In the genomic region with DNA sequence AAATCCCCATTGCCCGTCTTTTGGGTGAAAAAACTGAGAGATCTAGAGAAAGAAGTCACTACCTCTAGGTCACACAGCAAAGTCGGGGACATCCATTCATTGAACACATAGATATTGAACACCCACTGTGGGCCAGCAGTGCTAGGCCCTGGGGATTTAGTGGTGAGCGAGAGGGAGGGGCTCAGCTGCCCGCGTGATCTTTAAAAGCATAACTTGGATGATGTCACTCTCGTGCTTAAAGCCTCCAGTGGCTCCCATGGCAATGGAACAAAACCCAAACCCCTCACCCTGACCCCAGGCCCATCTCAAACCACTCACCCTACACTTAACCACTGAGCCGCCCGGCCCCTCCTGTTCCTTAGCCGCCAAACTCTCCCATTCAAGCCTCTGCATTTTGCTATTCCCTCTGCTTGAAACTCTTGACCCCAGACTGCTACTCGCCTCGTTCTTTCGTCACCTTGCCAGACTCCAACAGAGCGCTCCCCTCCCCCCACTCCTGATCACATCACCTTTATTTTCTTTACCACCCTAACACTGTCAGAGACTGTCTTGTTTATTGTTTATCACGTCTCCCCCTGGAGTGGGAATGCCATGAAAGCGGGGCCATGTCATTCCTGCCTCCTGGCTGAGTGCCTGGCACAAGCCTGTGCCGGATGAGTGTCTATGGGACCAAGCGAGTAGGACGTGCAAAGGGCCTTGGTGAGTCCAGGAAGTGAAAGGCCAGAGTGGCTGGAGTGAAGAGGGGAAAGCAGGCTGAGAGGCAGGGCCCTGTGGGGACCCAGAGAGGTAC, we compare ENCODE assay signal across 1 cellular context.
TF ChIP-seq lines count a peak whose summit lies in the region.

No MANE protein-coding gene starts in this region.

TF ChIP-seq in K562, 482 proteins besides CTCF, POLR2A, EP300 and RAD21 (continued from another document and continues in another):
- TF ChIP-seq PHF20 (IDR thresholded peaks at IDR 0.05; ENCODE audit: partially characterized antibody) (no peak), CBX1 (IDR thresholded peaks at IDR 0.05; ENCODE audit: low read depth) (no peak), PYGO2 (tag; IDR thresholded peaks at IDR 0.05) (no peak), CEBPG (CRISPR knock-in tag; IDR thresholded peaks at IDR 0.05) (peak; percentile 52), CEBPG (tag; conservative IDR thresholded peaks at IDR 0.05 in 1 of 2, IDR thresholded peaks at IDR 0.05 in 1 of 2) (no peak; a peak in 1 of 4 replicates), HNRNPH1 (optimal IDR thresholded peaks at IDR 0.05; ENCODE audit: low read depth, low read length) (no peak), SRSF3 (IDR thresholded peaks at IDR 0.05; ENCODE audit: insufficient read depth, low read length) (no peak), BMI1 (IDR thresholded peaks at IDR 0.05; ENCODE audit: low read length) (no peak), NFIX (CRISPR knock-in tag; IDR thresholded peaks at IDR 0.05; ENCODE audit: low read depth) (no peak), TGIF2 (CRISPR knock-in tag; IDR thresholded peaks at IDR 0.05) (no peak), DIDO1 (tag; IDR thresholded peaks at IDR 0.05; ENCODE audit: low read depth) (no peak), ZNF699 (CRISPR knock-in tag; IDR thresholded peaks at IDR 0.05; ENCODE audit: insufficient replicate concordance) (no peak), ZNF165 (CRISPR knock-in tag; IDR thresholded peaks at IDR 0.05; ENCODE audit: borderline replicate concordance) (no peak), ZNF764 (CRISPR knock-in tag; IDR thresholded peaks at IDR 0.05; ENCODE audit: low read depth) (no peak), ELF2 (CRISPR knock-in tag; IDR thresholded peaks at IDR 0.05) (no peak), ZNF217 (CRISPR knock-in tag; IDR thresholded peaks at IDR 0.05) (no peak), HNRNPL (IDR thresholded peaks at IDR 0.05; ENCODE audit: low read depth, low read length) (no peak), TBP (optimal IDR thresholded peaks at IDR 0.05; ENCODE audit: low read depth, low read length) (no peak), GABPB2 (CRISPR knock-in tag; conservative IDR thresholded peaks at IDR 0.05) (no peak), SMAD4 (CRISPR knock-in tag; conservative IDR thresholded peaks at IDR 0.05) (peak; percentile 70), HDAC2 (IDR thresholded peaks at IDR 0.05) (peak; percentile 24; the same call in 1 of the 2 replicates), BCL6 (CRISPR knock-in tag; IDR thresholded peaks at IDR 0.05) (no peak), RFX5 (IDR thresholded peaks at IDR 0.05; ENCODE audit: low read depth, low read length) (no peak), JUNB (CRISPR knock-in tag; conservative IDR thresholded peaks at IDR 0.05) (no peak), PHF21A (IDR thresholded peaks at IDR 0.05; ENCODE audit: borderline replicate concordance, low read depth) (no peak), CBX3 (IDR thresholded peaks at IDR 0.05; ENCODE audit: borderline replicate concordance in 1 of 2, low read length in 2 of 2) (no peak), KLF13 (tag; IDR thresholded peaks at IDR 0.05; ENCODE audit: borderline replicate concordance, low read depth) (no peak), TCF7 (IDR thresholded peaks at IDR 0.05; ENCODE audit: borderline replicate concordance) (no peak), XRCC3 (IDR thresholded peaks at IDR 0.05) (no peak), ESRRB (CRISPR knock-in tag; IDR thresholded peaks at IDR 0.05; ENCODE audit: borderline replicate concordance) (no peak), SMAD1 (IDR thresholded peaks at IDR 0.05; ENCODE audit: low read depth, low read length, partially characterized antibody) (no peak), HNRNPK (IDR thresholded peaks at IDR 0.05; ENCODE audit: low read depth, low read length, poor library complexity, severe bottlenecking) (no peak), PHB (CRISPR knock-in tag; IDR thresholded peaks at IDR 0.05) (no peak), IFI16 (CRISPR knock-in tag; IDR thresholded peaks at IDR 0.05) (no peak), NELFE (IDR thresholded peaks at IDR 0.05; ENCODE audit: insufficient read depth, insufficient read length) (no peak), KDM5B (IDR thresholded peaks at IDR 0.05; ENCODE audit: insufficient replicate concordance, low read depth, low read length) (no peak), SMARCA4 (IDR thresholded peaks at IDR 0.05) (peak; percentile 52), KAT7 (CRISPR knock-in tag; IDR thresholded peaks at IDR 0.05; ENCODE audit: borderline replicate concordance) (no peak), CSDE1 (IDR thresholded peaks at IDR 0.05) (0 out of 4 replicates have a peak, but pooled peaks of 1 of the 2 experiments have one; percentile 17), KDM2B (CRISPR knock-in tag; IDR thresholded peaks at IDR 0.05) (no peak), MCM5 (IDR thresholded peaks at IDR 0.05; ENCODE audit: low read depth) (no peak), ILK (tag; IDR thresholded peaks at IDR 0.05; ENCODE audit: borderline replicate concordance, low read depth) (no peak), RB1 (IDR thresholded peaks at IDR 0.05; ENCODE audit: low read depth) (no peak), ZNF133 (CRISPR knock-in tag; IDR thresholded peaks at IDR 0.05) (no peak), PURB (CRISPR knock-in tag; IDR thresholded peaks at IDR 0.05; ENCODE audit: low read depth) (no peak), CREM (IDR thresholded peaks at IDR 0.05; ENCODE audit: low read depth) (peak; percentile 21), MAFG (tag; conservative IDR thresholded peaks at IDR 0.05) (no peak), ZNF778 (CRISPR knock-in tag; IDR thresholded peaks at IDR 0.05) (no peak), CHD2 (IDR thresholded peaks at IDR 0.05; ENCODE audit: low read depth, low read length) (0 out of 2 replicates have a peak, but pooled peaks have one; percentile 27), ZNF224 (CRISPR knock-in tag; IDR thresholded peaks at IDR 0.05) (no peak), ZNF174 (CRISPR knock-in tag; IDR thresholded peaks at IDR 0.05) (no peak), RAD51 (IDR thresholded peaks at IDR 0.05; ENCODE audit: borderline replicate concordance, low read depth) (0 out of 2 replicates have a peak, but pooled peaks have one; percentile 9), TCF3 (CRISPR knock-in tag; IDR thresholded peaks at IDR 0.05) (no peak), HOXB6 (CRISPR knock-in tag; IDR thresholded peaks at IDR 0.05; ENCODE audit: borderline replicate concordance) (no peak)
- TF ChIP-seq, protein P1, sequence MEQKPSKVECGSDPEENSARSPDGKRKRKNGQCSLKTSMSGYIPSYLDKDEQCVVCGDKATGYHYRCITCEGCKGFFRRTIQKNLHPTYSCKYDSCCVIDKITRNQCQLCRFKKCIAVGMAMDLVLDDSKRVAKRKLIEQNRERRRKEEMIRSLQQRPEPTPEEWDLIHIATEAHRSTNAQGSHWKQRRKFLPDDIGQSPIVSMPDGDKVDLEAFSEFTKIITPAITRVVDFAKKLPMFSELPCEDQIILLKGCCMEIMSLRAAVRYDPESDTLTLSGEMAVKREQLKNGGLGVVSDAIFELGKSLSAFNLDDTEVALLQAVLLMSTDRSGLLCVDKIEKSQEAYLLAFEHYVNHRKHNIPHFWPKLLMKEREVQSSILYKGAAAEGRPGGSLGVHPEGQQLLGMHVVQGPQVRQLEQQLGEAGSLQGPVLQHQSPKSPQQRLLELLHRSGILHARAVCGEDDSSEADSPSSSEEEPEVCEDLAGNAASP (IDR thresholded peaks at IDR 0.05) = no peak
- TF ChIP-seq, protein P2, sequence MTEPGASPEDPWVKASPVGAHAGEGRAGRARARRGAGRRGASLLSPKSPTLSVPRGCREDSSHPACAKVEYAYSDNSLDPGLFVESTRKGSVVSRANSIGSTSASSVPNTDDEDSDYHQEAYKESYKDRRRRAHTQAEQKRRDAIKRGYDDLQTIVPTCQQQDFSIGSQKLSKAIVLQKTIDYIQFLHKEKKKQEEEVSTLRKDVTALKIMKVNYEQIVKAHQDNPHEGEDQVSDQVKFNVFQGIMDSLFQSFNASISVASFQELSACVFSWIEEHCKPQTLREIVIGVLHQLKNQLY (CRISPR knock-in tag; conservative IDR thresholded peaks at IDR 0.05) = no peak
- TF ChIP-seq, protein P3, sequence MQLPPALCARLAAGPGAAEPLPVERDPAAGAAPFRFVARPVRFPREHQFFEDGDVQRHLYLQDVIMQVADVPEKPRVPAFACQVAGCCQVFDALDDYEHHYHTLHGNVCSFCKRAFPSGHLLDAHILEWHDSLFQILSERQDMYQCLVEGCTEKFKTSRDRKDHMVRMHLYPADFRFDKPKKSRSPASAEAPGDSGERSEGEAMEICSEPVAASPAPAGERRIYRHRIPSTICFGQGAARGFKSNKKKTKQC (CRISPR knock-in tag; IDR thresholded peaks at IDR 0.05) = no peak
- TF ChIP-seq, protein P4, sequence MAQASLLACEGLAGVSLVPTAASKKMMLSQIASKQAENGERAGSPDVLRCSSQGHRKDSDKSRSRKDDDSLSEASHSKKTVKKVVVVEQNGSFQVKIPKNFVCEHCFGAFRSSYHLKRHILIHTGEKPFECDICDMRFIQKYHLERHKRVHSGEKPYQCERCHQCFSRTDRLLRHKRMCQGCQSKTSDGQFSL (CRISPR knock-in tag; IDR thresholded peaks at IDR 0.05) = 0 out of 2 replicates have a peak, but pooled peaks have one; percentile 40
- TF ChIP-seq, protein P4 (tag; IDR thresholded peaks at IDR 0.05) = no peak
- TF ChIP-seq, protein P5, sequence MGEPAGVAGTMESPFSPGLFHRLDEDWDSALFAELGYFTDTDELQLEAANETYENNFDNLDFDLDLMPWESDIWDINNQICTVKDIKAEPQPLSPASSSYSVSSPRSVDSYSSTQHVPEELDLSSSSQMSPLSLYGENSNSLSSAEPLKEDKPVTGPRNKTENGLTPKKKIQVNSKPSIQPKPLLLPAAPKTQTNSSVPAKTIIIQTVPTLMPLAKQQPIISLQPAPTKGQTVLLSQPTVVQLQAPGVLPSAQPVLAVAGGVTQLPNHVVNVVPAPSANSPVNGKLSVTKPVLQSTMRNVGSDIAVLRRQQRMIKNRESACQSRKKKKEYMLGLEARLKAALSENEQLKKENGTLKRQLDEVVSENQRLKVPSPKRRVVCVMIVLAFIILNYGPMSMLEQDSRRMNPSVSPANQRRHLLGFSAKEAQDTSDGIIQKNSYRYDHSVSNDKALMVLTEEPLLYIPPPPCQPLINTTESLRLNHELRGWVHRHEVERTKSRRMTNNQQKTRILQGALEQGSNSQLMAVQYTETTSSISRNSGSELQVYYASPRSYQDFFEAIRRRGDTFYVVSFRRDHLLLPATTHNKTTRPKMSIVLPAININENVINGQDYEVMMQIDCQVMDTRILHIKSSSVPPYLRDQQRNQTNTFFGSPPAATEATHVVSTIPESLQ (CRISPR knock-in tag; IDR thresholded peaks at IDR 0.05) = no peak
- TF ChIP-seq, protein P6, sequence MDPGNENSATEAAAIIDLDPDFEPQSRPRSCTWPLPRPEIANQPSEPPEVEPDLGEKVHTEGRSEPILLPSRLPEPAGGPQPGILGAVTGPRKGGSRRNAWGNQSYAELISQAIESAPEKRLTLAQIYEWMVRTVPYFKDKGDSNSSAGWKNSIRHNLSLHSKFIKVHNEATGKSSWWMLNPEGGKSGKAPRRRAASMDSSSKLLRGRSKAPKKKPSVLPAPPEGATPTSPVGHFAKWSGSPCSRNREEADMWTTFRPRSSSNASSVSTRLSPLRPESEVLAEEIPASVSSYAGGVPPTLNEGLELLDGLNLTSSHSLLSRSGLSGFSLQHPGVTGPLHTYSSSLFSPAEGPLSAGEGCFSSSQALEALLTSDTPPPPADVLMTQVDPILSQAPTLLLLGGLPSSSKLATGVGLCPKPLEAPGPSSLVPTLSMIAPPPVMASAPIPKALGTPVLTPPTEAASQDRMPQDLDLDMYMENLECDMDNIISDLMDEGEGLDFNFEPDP (CRISPR knock-in tag; IDR thresholded peaks at IDR 0.05) = no peak
- TF ChIP-seq, protein P7, sequence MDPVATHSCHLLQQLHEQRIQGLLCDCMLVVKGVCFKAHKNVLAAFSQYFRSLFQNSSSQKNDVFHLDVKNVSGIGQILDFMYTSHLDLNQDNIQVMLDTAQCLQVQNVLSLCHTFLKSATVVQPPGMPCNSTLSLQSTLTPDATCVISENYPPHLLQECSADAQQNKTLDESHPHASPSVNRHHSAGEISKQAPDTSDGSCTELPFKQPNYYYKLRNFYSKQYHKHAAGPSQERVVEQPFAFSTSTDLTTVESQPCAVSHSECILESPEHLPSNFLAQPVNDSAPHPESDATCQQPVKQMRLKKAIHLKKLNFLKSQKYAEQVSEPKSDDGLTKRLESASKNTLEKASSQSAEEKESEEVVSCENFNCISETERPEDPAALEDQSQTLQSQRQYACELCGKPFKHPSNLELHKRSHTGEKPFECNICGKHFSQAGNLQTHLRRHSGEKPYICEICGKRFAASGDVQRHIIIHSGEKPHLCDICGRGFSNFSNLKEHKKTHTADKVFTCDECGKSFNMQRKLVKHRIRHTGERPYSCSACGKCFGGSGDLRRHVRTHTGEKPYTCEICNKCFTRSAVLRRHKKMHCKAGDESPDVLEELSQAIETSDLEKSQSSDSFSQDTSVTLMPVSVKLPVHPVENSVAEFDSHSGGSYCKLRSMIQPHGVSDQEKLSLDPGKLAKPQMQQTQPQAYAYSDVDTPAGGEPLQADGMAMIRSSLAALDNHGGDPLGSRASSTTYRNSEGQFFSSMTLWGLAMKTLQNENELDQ (CRISPR knock-in tag; IDR thresholded peaks at IDR 0.05; ENCODE audit: borderline replicate concordance) = no peak
- TF ChIP-seq, protein P8, sequence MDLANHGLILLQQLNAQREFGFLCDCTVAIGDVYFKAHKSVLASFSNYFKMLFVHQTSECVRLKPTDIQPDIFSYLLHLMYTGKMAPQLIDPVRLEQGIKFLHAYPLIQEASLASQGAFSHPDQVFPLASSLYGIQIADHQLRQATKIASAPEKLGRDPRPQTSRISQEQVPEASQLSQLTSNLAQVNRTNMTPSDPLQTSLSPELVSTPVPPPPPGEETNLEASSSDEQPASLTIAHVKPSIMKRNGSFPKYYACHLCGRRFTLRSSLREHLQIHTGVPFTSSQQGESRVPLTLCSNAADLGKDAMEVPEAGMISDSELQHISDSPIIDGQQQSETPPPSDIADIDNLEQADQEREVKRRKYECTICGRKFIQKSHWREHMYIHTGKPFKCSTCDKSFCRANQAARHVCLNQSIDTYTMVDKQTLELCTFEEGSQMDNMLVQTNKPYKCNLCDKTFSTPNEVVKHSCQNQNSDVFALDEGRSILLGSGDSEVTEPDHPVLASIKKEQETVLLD (IDR thresholded peaks at IDR 0.05) = peak; percentile 77
